1 cellular context compared by ENCODE assay signal in the genomic region with DNA sequence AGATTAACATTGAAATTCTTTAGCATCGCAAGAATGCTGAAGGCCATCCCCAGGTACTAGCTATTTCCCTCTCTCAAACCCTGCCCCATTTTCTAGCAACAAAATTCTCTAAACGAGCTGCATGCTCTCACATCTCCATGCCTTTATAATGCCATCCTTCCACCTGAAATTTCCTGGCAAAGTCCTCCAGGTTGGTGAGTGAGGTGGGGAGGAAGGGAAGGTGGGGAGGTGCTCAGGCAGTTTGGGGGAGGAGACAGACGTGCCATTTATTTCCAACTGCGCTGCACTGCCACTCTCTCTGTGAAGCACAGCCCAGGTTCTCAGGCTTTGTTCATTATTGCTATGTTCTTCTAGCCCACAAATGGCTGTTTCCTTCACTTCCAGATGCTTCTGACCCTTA.
TF ChIP-seq lines count a peak whose summit lies in the region.

No MANE protein-coding gene starts in this region.

TF ChIP-seq in H1, 55 proteins besides CTCF, POLR2A, EP300 and RAD21 (continued from another document):
- TF ChIP-seq, protein P1, sequence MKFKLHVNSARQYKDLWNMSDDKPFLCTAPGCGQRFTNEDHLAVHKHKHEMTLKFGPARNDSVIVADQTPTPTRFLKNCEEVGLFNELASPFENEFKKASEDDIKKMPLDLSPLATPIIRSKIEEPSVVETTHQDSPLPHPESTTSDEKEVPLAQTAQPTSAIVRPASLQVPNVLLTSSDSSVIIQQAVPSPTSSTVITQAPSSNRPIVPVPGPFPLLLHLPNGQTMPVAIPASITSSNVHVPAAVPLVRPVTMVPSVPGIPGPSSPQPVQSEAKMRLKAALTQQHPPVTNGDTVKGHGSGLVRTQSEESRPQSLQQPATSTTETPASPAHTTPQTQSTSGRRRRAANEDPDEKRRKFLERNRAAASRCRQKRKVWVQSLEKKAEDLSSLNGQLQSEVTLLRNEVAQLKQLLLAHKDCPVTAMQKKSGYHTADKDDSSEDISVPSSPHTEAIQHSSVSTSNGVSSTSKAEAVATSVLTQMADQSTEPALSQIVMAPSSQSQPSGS (IDR thresholded peaks at IDR 0.05; ENCODE audit: low read length) = no peak
- TF ChIP-seq, protein P2, sequence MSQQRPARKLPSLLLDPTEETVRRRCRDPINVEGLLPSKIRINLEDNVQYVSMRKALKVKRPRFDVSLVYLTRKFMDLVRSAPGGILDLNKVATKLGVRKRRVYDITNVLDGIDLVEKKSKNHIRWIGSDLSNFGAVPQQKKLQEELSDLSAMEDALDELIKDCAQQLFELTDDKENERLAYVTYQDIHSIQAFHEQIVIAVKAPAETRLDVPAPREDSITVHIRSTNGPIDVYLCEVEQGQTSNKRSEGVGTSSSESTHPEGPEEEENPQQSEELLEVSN (IDR thresholded peaks at IDR 0.05) = no peak
- TF ChIP-seq, protein P3, sequence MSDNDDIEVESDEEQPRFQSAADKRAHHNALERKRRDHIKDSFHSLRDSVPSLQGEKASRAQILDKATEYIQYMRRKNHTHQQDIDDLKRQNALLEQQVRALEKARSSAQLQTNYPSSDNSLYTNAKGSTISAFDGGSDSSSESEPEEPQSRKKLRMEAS (IDR thresholded peaks at IDR 0.05) = no peak
- TF ChIP-seq KDM5A (IDR thresholded peaks at IDR 0.05; ENCODE audit: low read length) = no peak
